ENCODE assay signal across 9 cellular contexts in the genomic region with DNA sequence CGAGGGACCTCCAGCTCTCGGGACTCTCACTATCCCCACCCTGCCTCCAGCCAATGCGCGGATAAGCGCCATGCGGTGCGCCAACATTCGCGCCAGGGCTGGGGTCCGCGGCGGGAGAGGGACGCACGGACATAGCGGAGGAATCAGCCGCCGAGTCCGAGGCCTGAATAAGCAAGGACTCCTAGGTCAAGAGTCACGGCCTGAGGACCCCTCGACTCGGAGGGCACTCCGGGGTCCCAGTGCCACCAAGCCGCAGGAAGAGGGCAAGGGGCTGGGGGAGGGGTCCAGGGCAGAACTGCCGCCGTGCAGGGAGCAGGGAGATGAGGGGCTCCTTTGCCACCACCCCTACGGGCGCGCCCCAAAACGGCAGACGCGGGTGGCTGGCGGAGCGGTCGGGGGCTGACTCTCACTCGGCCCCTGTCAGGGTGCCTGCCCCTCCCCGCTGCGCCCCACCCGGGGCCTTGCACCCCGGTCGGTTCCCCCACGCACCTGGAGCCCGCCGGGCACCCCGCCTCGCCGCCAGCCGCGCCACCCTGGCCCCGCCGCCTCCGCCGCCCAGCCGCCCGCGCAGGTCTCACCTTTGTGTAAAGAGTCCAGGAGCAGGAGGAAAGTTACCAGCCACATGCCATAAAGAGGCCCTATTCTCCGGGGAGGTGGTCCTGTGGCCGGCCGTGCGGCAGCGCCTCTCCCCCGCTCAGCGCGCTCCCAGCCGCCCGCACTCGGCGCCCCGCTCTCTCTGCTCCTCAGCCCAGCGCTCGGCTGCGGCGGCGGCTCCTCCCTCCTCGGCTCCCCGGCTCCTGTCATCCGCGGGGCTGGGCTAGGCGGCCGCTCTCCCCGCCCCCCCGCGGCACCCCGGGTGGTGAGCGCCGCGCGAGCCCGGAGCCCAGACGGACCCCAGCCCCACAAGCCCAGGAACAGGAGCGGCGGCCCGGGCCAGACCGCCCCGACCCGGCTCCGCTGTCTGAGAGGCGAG. TPM values are rescaled to one million over a fixed set of nuclear protein-coding genes. Genes with fewer than 3 reads are reported as not detected.
DNase-seq lines count a peak whose midpoint lies in the region; ATAC-seq and TF ChIP-seq lines count a peak whose summit lies in the region.
"Had no signal": no experiment of that assay in that cellular context is flagged by ENCODE, and none has a peak within 500 bp of the region (broad histone marks: within the 10 kb centered on the region; RNA-seq: fewer than 3 reads in every experiment).

A gene with protein sequence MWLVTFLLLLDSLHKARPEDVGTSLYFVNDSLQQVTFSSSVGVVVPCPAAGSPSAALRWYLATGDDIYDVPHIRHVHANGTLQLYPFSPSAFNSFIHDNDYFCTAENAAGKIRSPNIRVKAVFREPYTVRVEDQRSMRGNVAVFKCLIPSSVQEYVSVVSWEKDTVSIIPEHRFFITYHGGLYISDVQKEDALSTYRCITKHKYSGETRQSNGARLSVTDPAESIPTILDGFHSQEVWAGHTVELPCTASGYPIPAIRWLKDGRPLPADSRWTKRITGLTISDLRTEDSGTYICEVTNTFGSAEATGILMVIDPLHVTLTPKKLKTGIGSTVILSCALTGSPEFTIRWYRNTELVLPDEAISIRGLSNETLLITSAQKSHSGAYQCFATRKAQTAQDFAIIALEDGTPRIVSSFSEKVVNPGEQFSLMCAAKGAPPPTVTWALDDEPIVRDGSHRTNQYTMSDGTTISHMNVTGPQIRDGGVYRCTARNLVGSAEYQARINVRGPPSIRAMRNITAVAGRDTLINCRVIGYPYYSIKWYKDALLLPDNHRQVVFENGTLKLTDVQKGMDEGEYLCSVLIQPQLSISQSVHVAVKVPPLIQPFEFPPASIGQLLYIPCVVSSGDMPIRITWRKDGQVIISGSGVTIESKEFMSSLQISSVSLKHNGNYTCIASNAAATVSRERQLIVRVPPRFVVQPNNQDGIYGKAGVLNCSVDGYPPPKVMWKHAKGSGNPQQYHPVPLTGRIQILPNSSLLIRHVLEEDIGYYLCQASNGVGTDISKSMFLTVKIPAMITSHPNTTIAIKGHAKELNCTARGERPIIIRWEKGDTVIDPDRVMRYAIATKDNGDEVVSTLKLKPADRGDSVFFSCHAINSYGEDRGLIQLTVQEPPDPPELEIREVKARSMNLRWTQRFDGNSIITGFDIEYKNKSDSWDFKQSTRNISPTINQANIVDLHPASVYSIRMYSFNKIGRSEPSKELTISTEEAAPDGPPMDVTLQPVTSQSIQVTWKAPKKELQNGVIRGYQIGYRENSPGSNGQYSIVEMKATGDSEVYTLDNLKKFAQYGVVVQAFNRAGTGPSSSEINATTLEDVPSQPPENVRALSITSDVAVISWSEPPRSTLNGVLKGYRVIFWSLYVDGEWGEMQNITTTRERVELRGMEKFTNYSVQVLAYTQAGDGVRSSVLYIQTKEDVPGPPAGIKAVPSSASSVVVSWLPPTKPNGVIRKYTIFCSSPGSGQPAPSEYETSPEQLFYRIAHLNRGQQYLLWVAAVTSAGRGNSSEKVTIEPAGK (N-terminal part only) (minus strand): TSS at position 761 of the 973 bp plus-strand sequence. CDS start 137 bp downstream, at position 624.

- WGBS in GM23248 (ENCODE audit: low coverage in 1 of 2, low lambda C conversion rate in 2 of 2, missing lambda C conversion rate in 2 of 2), 2 experiments: 4 to 8% methylated on average over 37 to 62 of the region's 97 CpGs

- DNase-seq in GM23248 (peak; percentile 16), foreskin keratinocyte (no peak), osteoblast (ENCODE audit: insufficient read length, low spot score, missing footprints) (peak; percentile 88), hepatic stellate cell (ENCODE audit: low spot score) (no peak), LoVo (ENCODE audit: low spot score) (no peak), dedifferentiated amniotic fluid mesenchymal stem cell (ENCODE audit: extremely low spot score) (no peak)
- peak; percentile 45 for DNase-seq in activated CD4-positive, alpha-beta T cell treated with anti-CD3 and anti-CD28 coated beads, Interleukin-2, amount 50 U/mL, for 1 hour

- H3K27me3 ChIP-seq in GM23248 (replicated peaks; ENCODE audit: insufficient read depth): peaks cover 58% of the 10 kb centered on the region
- peaks cover 92% of the 10 kb centered on the region for H3K27me3 ChIP-seq in foreskin keratinocyte
- peaks cover 57% of the 10 kb centered on the region for H3K27me3 ChIP-seq in osteoblast (ENCODE audit: insufficient read depth, low read length)

- H3K9ac ChIP-seq in GM23248: no peak within 1 kb of the TSS

- H3F3A ChIP-seq in GM23248 (ENCODE audit: insufficient read depth): no peaks in the 10 kb centered on the region

- TF ChIP-seq CTCF in foreskin keratinocyte (conservative IDR thresholded peaks at IDR 0.05) (no peak), osteoblast (IDR thresholded peaks at IDR 0.05; ENCODE audit: extremely low read depth, low read depth, low read length) (no peak)

- H4K20me1 ChIP-seq in GM23248 (ENCODE audit: insufficient read depth) (no peaks in the 10 kb centered on the region), osteoblast (ENCODE audit: insufficient read depth, low read length) (no peaks in the 10 kb centered on the region)

- ATAC-seq in foreskin keratinocyte (peak; percentile 63), GM19452 (IDR thresholded peaks at IDR 0.05; ENCODE audit: unreplicated experiment) (no peak)

- H2AFZ ChIP-seq in GM23248 (no peak within 1 kb of the TSS), osteoblast (ENCODE audit: low read length) (no peak within 1 kb of the TSS)

- H3K4me2 ChIP-seq in GM23248 (ENCODE audit: unreplicated experiment): no peak within 1 kb of the TSS
- no peak within 1 kb of the TSS for H3K4me2 ChIP-seq in osteoblast (ENCODE audit: insufficient read depth, low read length)

- H3K27ac ChIP-seq in GM23248 (no peak within 1 kb of the TSS), foreskin keratinocyte (no peak within 1 kb of the TSS), osteoblast (ENCODE audit: low read depth, low read length) (no peak within 1 kb of the TSS)

- H3K79me2 ChIP-seq in GM23248 (ENCODE audit: insufficient read depth): no peaks in the 10 kb centered on the region
- H3K79me2 ChIP-seq in osteoblast (ENCODE audit: insufficient read depth, low read length): no peaks in the 10 kb centered on the region

- in situ Hi-C loops in GM23248 (cut with MboI): no loop called here

- H3K4me3 ChIP-seq in GM23248 (no peak within 1 kb of the TSS), osteoblast (ENCODE audit: insufficient read depth, low read length) (no peak within 1 kb of the TSS)

- H3K36me3 ChIP-seq in GM23248 (ENCODE audit: low read depth) (no peaks in the 10 kb centered on the region), osteoblast (ENCODE audit: insufficient read depth, low read length) (no peaks in the 10 kb centered on the region)

- no peaks in the 10 kb centered on the region for H3K9me3 ChIP-seq in GM23248 (ENCODE audit: low read depth)
- no peaks in the 10 kb centered on the region for H3K9me3 ChIP-seq in osteoblast (ENCODE audit: low read depth, low read length)

- H3K4me1 ChIP-seq in GM23248 (ENCODE audit: insufficient read depth) (no peaks in the 10 kb centered on the region), foreskin keratinocyte (no peaks in the 10 kb centered on the region), osteoblast (ENCODE audit: insufficient read depth, low read length) (no peaks in the 10 kb centered on the region)

- no peaks in the 10 kb centered on the region for H3K9me2 ChIP-seq in GM23248 (ENCODE audit: insufficient read depth)

RNA-seq across cellular contexts. Expression of the gene that starts here (rescaled TPM):
- not detected in 2 replicates for total RNA-seq in GM23248 (2014; rRNA removed; shearing (Covaris generic))
- polyA plus RNA-seq in GM23248 (2016; fragmentation: Nextera tagmentation; extraction: Ambion mirVana) (not detected in 2 replicates), foreskin keratinocyte (not detected in 2 replicates)
- total RNA-seq in foreskin keratinocyte (not detected in 2 replicates), osteoblast (not detected in 2 replicates)
- total RNA-seq: dermis microvascular lymphatic vessel endothelial cell had no signal

Comparison
In these comparisons a context has a peak if more than half of its experiments do, and no peak if none do; other contexts are left out.
1. Peak in DNase-seq in GM23248; RNA of the gene not detected or under 1 TPM.
2. Peak in ATAC-seq in foreskin keratinocyte; RNA of the gene not detected or under 1 TPM.
3. Peak in DNase-seq in osteoblast; RNA of the gene not detected or under 1 TPM.